ENCODE assay signal across 9 cellular contexts in genomic region chr15:28094732-28095521, GRCh38. TPM values are rescaled to one million over a fixed set of nuclear protein-coding genes. Genes with fewer than 3 reads are reported as not detected.
DNase-seq lines count a peak whose midpoint lies in the region; ATAC-seq and TF ChIP-seq lines count a peak whose summit lies in the region.
"Had no signal": no experiment of that assay in that cellular context is flagged by ENCODE, and none has a peak within 500 bp of the region (broad histone marks: within the 10 kb centered on the region; RNA-seq: fewer than 3 reads in every experiment).

No MANE protein-coding gene starts in this region.

- no peaks in the 10 kb centered on the region for H3K27me3 Mint-ChIP-seq in chondrocyte (ENCODE audit: low read depth)

- H3K4me3 Mint-ChIP-seq in chondrocyte (ENCODE audit: unreplicated experiment) = peak overlapping the region; percentile 88

- H3K36me3 Mint-ChIP-seq in chondrocyte (ENCODE audit: low read depth) = peaks cover 6% of the 10 kb centered on the region

- H3K36me3 ChIP-seq in lower lobe of right lung (no peaks in the 10 kb centered on the region), tibial nerve (no peaks in the 10 kb centered on the region)

- no peak for TF ChIP-seq EP300 in tibial nerve (IDR thresholded peaks at IDR 0.05)

- intact Hi-C loops in lower lobe of right lung (cut with DNase I) = no loop called here

- H3K4me3 ChIP-seq in lower lobe of right lung (peak overlapping the region; percentile 59), tibial nerve (peak overlapping the region; percentile 31 to 57 (median 40))

- H3K9me3 ChIP-seq in lower lobe of right lung (peaks cover 17% of the 10 kb centered on the region), tibial nerve (peaks cover 0 to 21% (median 4%) of the 10 kb centered on the region in 4 donors)

- H3K27ac ChIP-seq in lower lobe of right lung (peak overlapping the region; percentile 88), tibial nerve (peak overlapping the region in 1 of 4 donors; percentile 53)

- H3K27ac Mint-ChIP-seq in chondrocyte (ENCODE audit: unreplicated experiment) = peak overlapping the region; percentile 14

- peaks cover 14% of the 10 kb centered on the region for H3K9me3 Mint-ChIP-seq in chondrocyte (ENCODE audit: low read depth)

- peaks cover 34% of the 10 kb centered on the region for H3K4me1 Mint-ChIP-seq in chondrocyte (ENCODE audit: low read depth)

- WGBS in tibial nerve, 2 donors = 13 to 22% methylated on average over 25 to 50 of the region's 76 CpGs

- H3K4me1 ChIP-seq in lower lobe of right lung (peaks cover 49% of the 10 kb centered on the region), tibial nerve (peaks cover 0 to 57% (median 29%) of the 10 kb centered on the region in 4 donors)

- TF ChIP-seq CTCF in chondrocyte (IDR thresholded peaks at IDR 0.05) = no peak
- TF ChIP-seq CTCF in lower lobe of right lung (IDR thresholded peaks at IDR 0.05) = no peak
- no peak for TF ChIP-seq CTCF in tibial nerve (IDR thresholded peaks at IDR 0.05)

- ATAC-seq in lower lobe of right lung (peak; percentile 84 to 87), GM21423 (IDR thresholded peaks at IDR 0.05; ENCODE audit: unreplicated experiment) (no peak)

- no peak for TF ChIP-seq POLR2A in tibial nerve (IDR thresholded peaks at IDR 0.05)

- peaks cover 45% of the 10 kb centered on the region for H3K27me3 ChIP-seq in lower lobe of right lung (ENCODE audit: low read depth)
- H3K27me3 ChIP-seq in tibial nerve = peaks cover 0 to 65% of the 10 kb centered on the region in 2 donors

- peak; percentile 43 for DNase-seq in stimulated activated CD4-positive, alpha-beta T cell treated with anti-CD3 and anti-CD28 coated beads, Interleukin-4, amount 100 ng/mL, for 1 hour
- DNase-seq in stimulated activated CD4-positive, alpha-beta T cell treated with anti-CD3 and anti-CD28 coated beads, Interleukin-4, amount 100 ng/mL, for 24 hours = no peak
- DNase-seq in chondrocyte (ENCODE audit: low spot score) (no peak), lower lobe of right lung (peak; percentile 90), tibial nerve (ENCODE audit: low spot score in 2 of 2) (no peak), GDM1 (lab: John Stamatoyannopoulos, UW) (no peak), HT-29 (ENCODE audit: low spot score) (no peak)

RNA-seq across cellular contexts. Expression of gene OCA2, which starts 4.2 kb away (rescaled TPM):
- total RNA-seq in chondrocyte = 0.75 to 3.3 TPM (median 0.82 TPM) in 3 replicates
- 1.2 TPM for total RNA-seq in lower lobe of right lung
- total RNA-seq in tibial nerve = 10 to 100 TPM in 1 of 4 donors, 1 to 10 TPM in 2, not detected in 1; 2.7 to 19.7 (median 6.5) TPM
- not detected in 2 replicates for total RNA-seq in HT-29 (2014; rRNA removed; shearing (Covaris generic))
- total RNA-seq: activated CD8-positive, alpha-beta memory T cell treated with anti-CD3 and anti-CD28 coated beads for 36 hours had no signal

Comparison
In these comparisons a context has a peak if more than half of its experiments do, and no peak if none do; other contexts are left out.
1. DNase-seq: peak in stimulated activated CD4-positive, alpha-beta T cell treated with anti-CD3 and anti-CD28 coated beads, Interleukin-4, amount 100 ng/mL, for 1 hour (single experiment) and lower lobe of right lung (single experiment); none in stimulated activated CD4-positive, alpha-beta T cell treated with anti-CD3 and anti-CD28 coated beads, Interleukin-4, amount 100 ng/mL, for 24 hours (single experiment), chondrocyte (single experiment), tibial nerve (0 of 2), GDM1 (single experiment) and HT-29 (single experiment).